ENCODE assay signal across 13 cellular contexts in the genomic region with DNA sequence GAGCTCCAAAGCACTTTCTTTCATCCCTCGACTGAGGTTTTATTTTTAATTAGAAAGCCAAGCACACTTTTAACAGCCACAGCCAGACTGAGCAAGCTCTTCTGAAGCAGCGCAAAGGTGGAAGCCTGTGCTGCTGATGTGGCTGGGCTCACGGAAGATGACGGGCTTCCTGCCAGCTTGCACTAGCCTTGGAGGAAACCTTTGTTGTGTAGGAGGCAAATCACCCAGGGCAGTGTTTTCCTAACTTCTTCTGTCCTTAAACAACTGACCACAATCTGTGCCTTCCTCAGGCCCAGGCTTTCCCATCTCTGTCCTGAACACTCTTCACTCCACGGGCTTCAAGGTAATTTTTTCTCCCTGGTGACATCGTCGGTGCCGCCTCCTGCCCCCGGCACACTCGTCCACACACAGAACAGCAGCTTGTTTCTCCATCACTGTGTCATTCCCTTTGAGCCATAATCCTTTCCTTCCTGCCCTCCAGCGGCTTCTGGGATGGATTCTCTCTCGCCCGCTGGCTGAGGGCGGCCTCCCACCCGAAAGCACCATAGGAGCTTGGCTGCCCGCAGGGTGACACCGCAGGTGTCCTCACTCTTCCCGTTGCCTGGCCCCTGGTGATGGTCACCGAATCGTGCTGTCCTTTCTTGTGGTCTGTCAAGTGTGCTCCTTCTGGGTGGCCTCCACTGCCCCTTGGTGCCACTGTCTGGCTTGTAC. TPM values are rescaled to one million over a fixed set of nuclear protein-coding genes. Genes with fewer than 3 reads are reported as not detected.
DNase-seq lines count a peak whose midpoint lies in the region; ATAC-seq and TF ChIP-seq lines count a peak whose summit lies in the region.
"Had no signal": no experiment of that assay in that cellular context is flagged by ENCODE, and none has a peak within 500 bp of the region (broad histone marks: within the 10 kb centered on the region; RNA-seq: fewer than 3 reads in every experiment).

No MANE protein-coding gene starts in this region.

- peak overlapping the region; percentile 69 for H3K4me3 Mint-ChIP-seq in activated naive CD8-positive, alpha-beta T cell treated with anti-CD3 and anti-CD28 coated beads, Interleukin-2, amount 10 ng/mL, durations not matched to agents 7 days and 5 days
- H3K4me3 Mint-ChIP-seq: dendritic cell treated with granulocyte-macrophage colony-stimulating factor and Interleukin-4, amounts not matched to agents 40 ng/mL and 50 ng/mL, for 4 days had no signal

- peak; percentile 82 for ATAC-seq in activated naive CD8-positive, alpha-beta T cell treated with anti-CD3 and anti-CD28 coated beads, Interleukin-2, amount 10 ng/mL, durations not matched to agents 7 days and 5 days (ENCODE audit: low read depth)
- ATAC-seq in HG02571 (IDR thresholded peaks at IDR 0.05; ENCODE audit: unreplicated experiment) = no peak
- ATAC-seq: left lobe of liver had no signal

- H3K9me3 ChIP-seq in ovary (no peaks in the 10 kb centered on the region), esophagus muscularis mucosa (no peaks in the 10 kb centered on the region)
- H3K9me3 ChIP-seq: gastrocnemius medialis, neutrophil had no signal

- intact Hi-C loops in ovary (cut with DNase I) = loop anchor here in 2 of 4 donors (5.0 to 10.0 kb wide), 3 partner anchors 60 to 138 kb away; partner anchors contain the start of gene RALB (in 2 of the 2)
- intact Hi-C loops in esophagus muscularis mucosa (cut with DNase I) = loop anchor here (10.0 kb wide), 3 partner anchors 60 to 210 kb away; partner anchors contain the start of genes RALB and TMEM185B

- H3K27me3 Mint-ChIP-seq in activated naive CD8-positive, alpha-beta T cell treated with anti-CD3 and anti-CD28 coated beads, Interleukin-2, amount 10 ng/mL, durations not matched to agents 7 days and 5 days = no peaks in the 10 kb centered on the region

- TF ChIP-seq EP300 in ovary (IDR thresholded peaks at IDR 0.05) = no peak
- TF ChIP-seq EP300 in esophagus muscularis mucosa (IDR thresholded peaks at IDR 0.05) = no peak

- no peaks in the 10 kb centered on the region for H3K36me3 Mint-ChIP-seq in activated naive CD8-positive, alpha-beta T cell treated with anti-CD3 and anti-CD28 coated beads, Interleukin-2, amount 10 ng/mL, durations not matched to agents 7 days and 5 days

- peak overlapping the region in 1 of 2 donors; percentile 75 for H3K27ac ChIP-seq in ovary
- no peak overlapping the region for H3K27ac ChIP-seq in esophagus muscularis mucosa (replicated peaks in 1 of 4)
- H3K27ac ChIP-seq: neutrophil had no signal

- WGBS in ovary, 3 donors = 76 to 81% (median 80%) methylated on average over 20 of the region's 20 CpGs
- 86% methylated on average over 20 of the region's 20 CpGs for WGBS in esophagus muscularis mucosa

- peaks cover 35% of the 10 kb centered on the region for H3K4me1 Mint-ChIP-seq in activated naive CD8-positive, alpha-beta T cell treated with anti-CD3 and anti-CD28 coated beads, Interleukin-2, amount 10 ng/mL, durations not matched to agents 7 days and 5 days

- no peak for TF ChIP-seq POLR2A in ovary (IDR thresholded peaks at IDR 0.05)
- no peak for TF ChIP-seq POLR2A in esophagus muscularis mucosa (IDR thresholded peaks at IDR 0.05; ENCODE audit: low read depth)

- H3K4me1 ChIP-seq in ovary (ENCODE audit: insufficient read depth) (peaks cover 3% of the 10 kb centered on the region), esophagus muscularis mucosa (peaks cover 22 to 32% (median 25%) of the 10 kb centered on the region in 4 donors)

- no peaks in the 10 kb centered on the region for H3K27me3 ChIP-seq in ovary
- H3K27me3 ChIP-seq in esophagus muscularis mucosa = no peaks in the 10 kb centered on the region
- H3K27me3 ChIP-seq: gastrocnemius medialis, neutrophil had no signal

- H3K9me3 Mint-ChIP-seq in activated naive CD8-positive, alpha-beta T cell treated with anti-CD3 and anti-CD28 coated beads, Interleukin-2, amount 10 ng/mL, durations not matched to agents 7 days and 5 days = no peaks in the 10 kb centered on the region
- H3K9me3 Mint-ChIP-seq: dendritic cell treated with granulocyte-macrophage colony-stimulating factor and Interleukin-4, amounts not matched to agents 40 ng/mL and 50 ng/mL, for 4 days had no signal

- H3K36me3 ChIP-seq in ovary (no peaks in the 10 kb centered on the region), esophagus muscularis mucosa (no peaks in the 10 kb centered on the region)
- H3K36me3 ChIP-seq: gastrocnemius medialis, neutrophil had no signal

- no peak overlapping the region for H3K4me3 ChIP-seq in ovary
- no peak overlapping the region for H3K4me3 ChIP-seq in esophagus muscularis mucosa

- TF ChIP-seq CTCF in ovary (IDR thresholded peaks at IDR 0.05) = no peak
- TF ChIP-seq CTCF in esophagus muscularis mucosa (IDR thresholded peaks at IDR 0.05) = no peak

- POLR2A ChIA-PET in activated naive CD8-positive, alpha-beta T cell treated with anti-CD3 and anti-CD28 coated beads, Interleukin-2, amount 10 ng/mL, durations not matched to agents 7 days and 5 days (lab: Charles Lee) = interaction anchor here (0.8 to 4.2 kb wide), 7 partner anchors 11 to 138 kb away, joined by 3 to 46 read pairs (median 3); partner anchors contain the start of gene RALB

- DNase-seq in NCI-H1092 treated with DMSO at 0.1 percent for 48 hours (lab: John Stamatoyannopoulos, UW) (peak; percentile 0), NCI-H1092 (lab: John Stamatoyannopoulos, UW) (no peak), M059J (ENCODE audit: low read depth) (peak; percentile 36), ovary (peak; percentile 47 to 72 (median 57)), NCI-H345 (lab: John Stamatoyannopoulos, UW) (no peak), esophagus muscularis mucosa (ENCODE audit: extremely low spot score) (no peak)
- DNase-seq in activated naive CD8-positive, alpha-beta T cell treated with anti-CD3 and anti-CD28 coated beads, Interleukin-2, amount 10 ng/mL, durations not matched to agents 7 days and 5 days = peak; percentile 41
- DNase-seq: gastrocnemius medialis, NCI-H510A treated with DMSO at 0.1 percent for 48 hours had no signal

- H3K27ac Mint-ChIP-seq in activated naive CD8-positive, alpha-beta T cell treated with anti-CD3 and anti-CD28 coated beads, Interleukin-2, amount 10 ng/mL, durations not matched to agents 7 days and 5 days = peak overlapping the region; percentile 82
- H3K27ac Mint-ChIP-seq: dendritic cell treated with granulocyte-macrophage colony-stimulating factor and Interleukin-4, amounts not matched to agents 40 ng/mL and 50 ng/mL, for 4 days had no signal

RNA-seq across cellular contexts. Expression of gene INHBB, which starts 31.1 kb away (rescaled TPM):
- 0.94 and 0.96 TPM in 2 replicates for total RNA-seq in M059J (2014; rRNA removed; shearing (Covaris generic))
- not detected for total RNA-seq in activated naive CD8-positive, alpha-beta T cell treated with anti-CD3 and anti-CD28 coated beads, Interleukin-2, amount 10 ng/mL, durations not matched to agents 7 days and 5 days
- total RNA-seq in ovary (1 to 10 TPM; 1.1 to 4.8 (median 3.5) TPM), esophagus muscularis mucosa (10 to 100 TPM in 1 of 4 donors, 1 to 10 TPM in 3; 1.2 to 13.9 (median 7.2) TPM)
- polyA plus RNA-seq in ovary = 1 to 10 TPM; 4.8 to 6.9 TPM

Comparison
In these comparisons a context has a peak if more than half of its experiments do, and no peak if none do; other contexts are left out.
1. DNase-seq: peak in NCI-H1092 treated with DMSO at 0.1 percent for 48 hours (single experiment), M059J (single experiment), activated naive CD8-positive, alpha-beta T cell treated with anti-CD3 and anti-CD28 coated beads, Interleukin-2, amount 10 ng/mL, durations not matched to agents 7 days and 5 days (single experiment) and ovary (5 of 5); none in NCI-H1092 (single experiment), NCI-H345 (single experiment) and esophagus muscularis mucosa (single experiment).